ENCODE assay signal across 14 cellular contexts in genomic region chr12:132065609-132066344, GRCh38.
A peak's percentile ranks its signal among the peaks of the same experiment; 100 is the strongest.
DNase-seq lines count a peak whose midpoint lies in the region; ATAC-seq, FAIRE-seq and TF ChIP-seq lines count a peak whose summit lies in the region.
"Had no signal": no experiment of that assay in that cellular context is flagged by ENCODE, and none has a peak within 500 bp of the region (broad histone marks: within the 10 kb centered on the region; RNA-seq: fewer than 3 reads in every experiment).

No MANE protein-coding gene starts in this region.

- peaks cover 10% of the 10 kb centered on the region for H3K36me3 Mint-ChIP-seq in activated naive CD4-positive, alpha-beta T cell treated with anti-CD3 and anti-CD28 coated beads, Interleukin-2, amount 50 U/mL, for 24 hours

- RAD21 ChIA-PET in GM12878 (lab: Charles Lee; ENCODE audit: unreplicated experiment): interaction anchor here (0.9 kb wide), 1 partner anchor 9 kb away, joined by 3 read pairs; no protein-coding TSS in a partner anchor

- no peak for TF ChIP-seq EP300 in GM12878 (IDR thresholded peaks at IDR 0.05; ENCODE audit: borderline replicate concordance in 1 of 2, control insufficient read depth in 1 of 2, low read depth in 2 of 2, low read length in 2 of 2)

- no peak for TF ChIP-seq RAD21 in GM12878 (IDR thresholded peaks at IDR 0.05; ENCODE audit: insufficient read depth, low read depth, low read length)

- peak overlapping the region; percentile 97 for H3K27ac Mint-ChIP-seq in activated naive CD4-positive, alpha-beta T cell treated with anti-CD3 and anti-CD28 coated beads, Interleukin-2, amount 50 U/mL, for 24 hours

- FAIRE-seq in GM12878 (lab: Jason Lieb, UNC): peak; percentile 79
- FAIRE-seq: H54, kidney, urothelium cell line had no signal

- no peaks in the 10 kb centered on the region for H3K79me2 ChIP-seq in GM12878 (ENCODE audit: control insufficient read depth, insufficient read depth, low read length)

- no peaks in the 10 kb centered on the region for H4K20me1 ChIP-seq in GM12878 (ENCODE audit: control insufficient read depth, insufficient read depth)

- H3K4me1 ChIP-seq in GM12878 (ENCODE audit: control insufficient read depth, insufficient read depth, low read length): peaks cover 38% of the 10 kb centered on the region

- no peak for TF ChIP-seq POLR2A in GM12878 (IDR thresholded peaks at IDR 0.05; ENCODE audit: low read depth, low read length)

- in situ Hi-C loops in GM12878 (cut with MboI): no loop called here

- no peaks in the 10 kb centered on the region for H3K27me3 ChIP-seq in GM12878 (replicated peaks in 1 of 2; ENCODE audit: control insufficient read depth in 2 of 2, insufficient read depth in 2 of 2, low read length in 1 of 2)

- no peaks in the 10 kb centered on the region for H3K27me3 Mint-ChIP-seq in activated naive CD4-positive, alpha-beta T cell treated with anti-CD3 and anti-CD28 coated beads, Interleukin-2, amount 50 U/mL, for 24 hours

- ATAC-seq in GM12878 (peak; percentile 59), HG03025 (IDR thresholded peaks at IDR 0.05; ENCODE audit: low FRiP score, unreplicated experiment) (no peak), HG03159 (IDR thresholded peaks at IDR 0.05; ENCODE audit: unreplicated experiment) (no peak)

- intact Hi-C loops in GM12878 (cut with micrococcal nuclease; ENCODE audit: unreplicated experiment): no loop called here

- H2AFZ ChIP-seq in GM12878 (ENCODE audit: control insufficient read depth, low read depth, low read length): no peak overlapping the region; the same call in none of the 2 replicates

- peak overlapping the region; percentile 61 for H3K27ac ChIP-seq in KOPT-K1 (ENCODE audit: low read depth, low read length, poor library complexity, severe bottlenecking)
- H3K27ac ChIP-seq in GM12878 (ENCODE audit: control insufficient read depth, insufficient read depth): peak overlapping the region; percentile 67
- H3K27ac ChIP-seq: epithelial cell of prostate, SK-N-MC had no signal

- no peak for TF ChIP-seq CTCF in GM12878 (IDR thresholded peaks at IDR 0.05 in 2 of 3, conservative IDR thresholded peaks at IDR 0.05 in 1 of 3; ENCODE audit: control insufficient read depth in 2 of 3, extremely low read depth in 1 of 3, insufficient read depth in 1 of 3, low read depth in 3 of 3, low read length in 3 of 3)

- H3K9me3 ChIP-seq in KOPT-K1 (ENCODE audit: insufficient read depth, low read length, poor library complexity, severe bottlenecking) (no peaks in the 10 kb centered on the region), GM12878 (replicated peaks; ENCODE audit: control insufficient read depth, insufficient read depth, low read length) (no peaks in the 10 kb centered on the region)

- H3K4me2 ChIP-seq in GM12878 (ENCODE audit: control insufficient read depth, insufficient read depth): peak overlapping the region; percentile 45

- DNase-seq in activated naive CD4-positive, alpha-beta T cell treated with Interleukin-2 at 50 U/mL for 16 hours: no peak
- DNase-seq in GM12878 (ENCODE audit: low read depth, low spot score): no peak
- no peak for DNase-seq in NCI-H774 (lab: John Stamatoyannopoulos, UW)
- no peak for DNase-seq in COLO829 (ENCODE audit: low spot score)
- DNase-seq: activated gamma-delta T cell treated with Interleukin-2 at 50 U/mL for 16 hours, kidney had no signal

- no TSS peak for BruUV-seq in GM12878 (replicated peaks; lab: Mats Ljungman, UMichigan)

- POLR2A ChIA-PET in GM12878 (lab: Charles Lee): no interaction called here

- H3K4me1 Mint-ChIP-seq in activated naive CD4-positive, alpha-beta T cell treated with anti-CD3 and anti-CD28 coated beads, Interleukin-2, amount 50 U/mL, for 24 hours: peaks cover 23% of the 10 kb centered on the region

- no peaks in the 10 kb centered on the region for H3K9me3 Mint-ChIP-seq in activated naive CD4-positive, alpha-beta T cell treated with anti-CD3 and anti-CD28 coated beads, Interleukin-2, amount 50 U/mL, for 24 hours

- H3K4me3 ChIP-seq in GM12878: no peak overlapping the region; the same call in 1 of the 2 replicates
- H3K4me3 ChIP-seq: SK-N-MC had no signal

- no peak overlapping the region for H3K9ac ChIP-seq in GM12878 (ENCODE audit: control insufficient read depth, insufficient read depth, low read length)

- SMC1A ChIA-PET in GM12878 (lab: Charles Lee; ENCODE audit: uncharacterized antibody, unreplicated experiment): interaction anchor here (1.7 kb wide), 1 partner anchor 19 kb away, joined by 5 read pairs; no protein-coding TSS in a partner anchor

- CTCF ChIA-PET in GM12878 (lab: Yijun Ruan, JAX): no interaction called here

- H3K4me3 Mint-ChIP-seq in activated naive CD4-positive, alpha-beta T cell treated with anti-CD3 and anti-CD28 coated beads, Interleukin-2, amount 50 U/mL, for 24 hours: peak overlapping the region; percentile 80

- 54% methylated on average over 4 of the region's 4 CpGs for WGBS in GM12878 (ENCODE audit: insufficient coverage, insufficient replicate concordance, low lambda C conversion rate, missing lambda C conversion rate)

- H3K36me3 ChIP-seq in KOPT-K1 (ENCODE audit: insufficient read depth, low read length): peaks cover 90% of the 10 kb centered on the region
- peaks cover 22 to 27% of the 10 kb centered on the region in 2 experiments for H3K36me3 ChIP-seq in GM12878 (ENCODE audit: control insufficient read depth in 2 of 2, insufficient read depth in 2 of 2, low read length in 1 of 2)

TF ChIP-seq in GM12878, 131 proteins besides CTCF, POLR2A, EP300 and RAD21:
- no peak for TF ChIP-seq RBBP5 (conservative IDR thresholded peaks at IDR 0.05)
- no peak for TF ChIP-seq ESRRA (IDR thresholded peaks at IDR 0.05; ENCODE audit: low read length)
- no peak for TF ChIP-seq POU2F2 (IDR thresholded peaks at IDR 0.05; ENCODE audit: borderline replicate concordance, low read depth, low read length)
- no peak for TF ChIP-seq ZNF274 (IDR thresholded peaks at IDR 0.05; ENCODE audit: insufficient read depth, insufficient read length)
- TF ChIP-seq ZNF384 (IDR thresholded peaks at IDR 0.05; ENCODE audit: borderline replicate concordance, low read depth, low read length): no peak
- TF ChIP-seq MLLT1 (IDR thresholded peaks at IDR 0.05): no peak
- no peak for TF ChIP-seq YBX1 (IDR thresholded peaks at IDR 0.05)
- TF ChIP-seq E2F4 (IDR thresholded peaks at IDR 0.05; ENCODE audit: low read depth, low read length): no peak
- TF ChIP-seq SPI1 (IDR thresholded peaks at IDR 0.05; ENCODE audit: borderline replicate concordance, insufficient read depth, low read depth, low read length): no peak
- TF ChIP-seq GABPA (IDR thresholded peaks at IDR 0.05; ENCODE audit: low read depth): no peak
- no peak for TF ChIP-seq LARP7 (IDR thresholded peaks at IDR 0.05)
